1 cellular context compared by ENCODE assay signal in the genomic region with DNA sequence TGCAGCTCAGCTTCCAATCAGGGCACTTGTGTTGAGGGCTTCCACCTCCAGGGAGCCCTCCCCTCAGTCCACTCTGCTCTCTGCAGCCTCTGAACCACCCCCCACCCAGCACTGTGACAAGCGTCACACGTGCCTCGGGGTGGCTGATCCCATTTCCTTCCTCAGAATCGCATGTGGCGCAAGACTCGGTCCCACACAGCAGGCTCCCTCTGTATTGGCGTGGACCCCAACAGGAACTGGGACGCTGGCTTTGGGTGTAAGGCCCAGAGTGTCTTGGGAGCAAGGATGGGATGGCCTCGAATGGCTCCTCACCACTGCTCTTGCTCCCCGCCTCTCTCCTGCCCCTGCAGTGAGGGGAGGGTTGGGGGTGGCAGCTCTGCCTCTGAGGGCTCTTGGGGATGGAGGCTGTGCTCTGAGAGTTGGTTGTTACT.
TF ChIP-seq lines count a peak whose summit lies in the region.

No MANE protein-coding gene starts in this region.

TF ChIP-seq in IMR-90, 13 proteins besides CTCF, POLR2A, EP300 and RAD21 (continued from another document):
- TF ChIP-seq, protein P1, sequence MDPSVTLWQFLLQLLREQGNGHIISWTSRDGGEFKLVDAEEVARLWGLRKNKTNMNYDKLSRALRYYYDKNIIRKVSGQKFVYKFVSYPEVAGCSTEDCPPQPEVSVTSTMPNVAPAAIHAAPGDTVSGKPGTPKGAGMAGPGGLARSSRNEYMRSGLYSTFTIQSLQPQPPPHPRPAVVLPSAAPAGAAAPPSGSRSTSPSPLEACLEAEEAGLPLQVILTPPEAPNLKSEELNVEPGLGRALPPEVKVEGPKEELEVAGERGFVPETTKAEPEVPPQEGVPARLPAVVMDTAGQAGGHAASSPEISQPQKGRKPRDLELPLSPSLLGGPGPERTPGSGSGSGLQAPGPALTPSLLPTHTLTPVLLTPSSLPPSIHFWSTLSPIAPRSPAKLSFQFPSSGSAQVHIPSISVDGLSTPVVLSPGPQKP (IDR thresholded peaks at IDR 0.05; ENCODE audit: borderline replicate concordance, low read depth, low read length) = no peak
- no peak for TF ChIP-seq CHD1 (IDR thresholded peaks at IDR 0.05; ENCODE audit: low read depth, low read length)
- no peak for TF ChIP-seq SMC3 (IDR thresholded peaks at IDR 0.05; ENCODE audit: low read depth, low read length)
- no peak for TF ChIP-seq MAFK (IDR thresholded peaks at IDR 0.05; ENCODE audit: low read depth, low read length)
TF ChIP-seq in IMR-90: peak in this region for 0.
